In the genomic region with DNA sequence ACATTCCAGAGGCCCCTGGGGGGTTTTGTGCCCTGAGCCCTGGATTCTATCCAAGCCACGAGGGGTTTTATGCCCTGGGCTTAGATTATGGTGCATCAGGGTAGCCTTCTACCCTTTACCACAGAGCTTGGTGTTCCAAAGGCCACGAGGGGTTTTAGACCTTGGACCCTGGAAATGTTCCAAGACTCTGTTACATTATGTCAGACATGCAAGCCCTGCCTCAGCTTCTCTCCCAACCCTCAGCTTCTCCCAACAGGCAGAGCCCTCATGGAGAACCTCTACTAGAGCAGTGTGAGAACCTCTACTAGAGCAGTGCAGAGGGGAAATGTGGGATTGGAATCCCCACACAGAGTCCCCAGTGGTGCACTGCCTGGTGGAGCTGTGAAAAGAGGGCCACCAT, we compare ENCODE assay signal across 2 cellular contexts. TPM values are rescaled to one million over a fixed set of nuclear protein-coding genes. Genes with fewer than 3 reads are reported as not detected.
"Had no signal": no experiment of that assay in that cellular context is flagged by ENCODE, and none has a peak within 500 bp of the region (broad histone marks: within the 10 kb centered on the region; RNA-seq: fewer than 3 reads in every experiment).

No MANE protein-coding gene starts in this region.

RNA-seq across cellular contexts. Expression of a gene that starts 10.5 kb away (rescaled TPM):
- polyA plus RNA-seq: neural cell, smooth muscle cell had no signal
